Comparison of ENCODE assay signal across 15 cellular contexts in the genomic region with DNA sequence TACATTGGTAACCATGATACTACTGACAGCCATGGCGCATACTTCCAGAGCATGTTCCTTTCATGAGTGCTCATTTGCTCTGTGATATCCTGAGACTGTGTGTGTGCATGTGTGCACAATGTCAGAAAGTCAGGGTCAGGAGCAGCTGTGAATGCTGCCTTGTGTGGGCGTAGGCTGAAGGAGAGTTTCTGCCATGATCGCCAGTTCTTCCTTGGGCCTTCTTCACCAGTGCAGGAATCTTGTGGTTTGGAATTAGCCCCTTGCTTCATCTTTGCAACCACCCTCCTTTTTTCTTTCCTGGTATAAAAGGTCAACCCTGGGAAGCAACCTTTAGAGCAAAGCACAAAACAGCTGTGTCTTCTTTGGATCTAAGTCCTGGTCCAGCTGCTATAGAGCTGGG.
"Had no signal": no experiment of that assay in that cellular context is flagged by ENCODE, and none has a peak within 500 bp of the region (broad histone marks: within the 10 kb centered on the region; RNA-seq: fewer than 3 reads in every experiment).

No MANE protein-coding gene starts in this region.

- H3K27ac ChIP-seq: coronary artery, left lung, ovary, right lobe of liver had no signal

- ATAC-seq: left lung; naive thymus-derived CD4-positive, alpha-beta T cell; right lobe of liver had no signal

- H3K4me3 ChIP-seq: coronary artery, left lung, lung, ovary, right lobe of liver had no signal

- DNase-seq: central memory CD4-positive, alpha-beta T cell; effector CD8-positive, alpha-beta T cell; foreskin melanocyte; immature natural killer cell; left lung; mesenchymal stem cell; naive thymus-derived CD4-positive, alpha-beta T cell; ovary; right lobe of liver; small intestine; stimulated activated CD4-positive, alpha-beta T cell treated with anti-CD3 and anti-CD28 coated beads, Interleukin-12 subunit alpha, Interleukin-12 subunit beta, amount 100 ng/mL, for 4 hours; stimulated activated naive CD4-positive, alpha-beta T cell; trophoblast cell had no signal

- H3K9me3 ChIP-seq: left lung, ovary, right lobe of liver had no signal

- H3K36me3 ChIP-seq: left lung, ovary, right lobe of liver had no signal

- H3K4me1 ChIP-seq: left lung, right lobe of liver had no signal

- H3K27me3 ChIP-seq: left lung, ovary, right lobe of liver had no signal
